Comparison of ENCODE assay signal across 8 cellular contexts in the genomic region with DNA sequence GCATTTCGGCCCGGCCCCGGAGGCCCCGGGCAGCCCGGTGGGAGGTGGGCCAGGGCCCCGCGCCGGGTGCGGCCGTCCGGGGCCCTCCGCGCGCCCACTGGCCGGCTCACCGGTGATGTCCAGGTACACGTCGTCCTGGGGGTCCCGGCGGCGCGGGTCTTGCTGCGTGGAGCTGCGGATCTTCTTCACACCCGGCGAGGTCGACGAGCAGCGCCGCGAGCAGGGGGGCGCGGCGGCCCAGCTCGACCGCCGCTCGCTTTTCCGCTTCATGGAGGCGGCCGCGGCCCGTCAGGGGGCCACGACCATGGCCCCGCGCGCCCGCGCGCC. TPM values are rescaled to one million over a fixed set of nuclear protein-coding genes. Genes with fewer than 3 reads are reported as not detected.
DNase-seq lines count a peak whose midpoint lies in the region; ATAC-seq, FAIRE-seq and TF ChIP-seq lines count a peak whose summit lies in the region.

No MANE protein-coding gene starts in this region.

- H3K27me3 ChIP-seq in astrocyte (ENCODE audit: insufficient read depth, low read length) (no peaks in the 10 kb centered on the region), iPS-20b (ENCODE audit: insufficient read depth, low read length) (peaks cover 24% of the 10 kb centered on the region)
- H3K27me3 ChIP-seq in CD4-positive, alpha-beta memory T cell (ENCODE audit: insufficient read depth, low read length) = peaks cover 8% of the 10 kb centered on the region

- no peaks in the 10 kb centered on the region for H3K27me3 Mint-ChIP-seq in astrocyte (ENCODE audit: low read depth, unreplicated experiment)
- H3K27me3 Mint-ChIP-seq in stimulated activated memory B cell treated with anti-CD40 and anti-IgM and Interleukin-4, amounts not matched to agents 10 μg/mL and 1 μg/mL and 100 μg/mL, for 72 hours = peaks cover 63% of the 10 kb centered on the region
- H3K27me3 Mint-ChIP-seq in CD4-positive, alpha-beta memory T cell = peaks cover 20 to 31% of the 10 kb centered on the region in 2 donors

- H3K9me3 ChIP-seq in HEK293 (ENCODE audit: control insufficient read depth, insufficient read depth, low read depth, low read length) (no peaks in the 10 kb centered on the region), astrocyte (ENCODE audit: insufficient read depth, low read depth, low read length) (no peaks in the 10 kb centered on the region), iPS-20b (ENCODE audit: insufficient read depth, low read depth, low read length) (no peaks in the 10 kb centered on the region)
- H3K9me3 ChIP-seq in CD4-positive, alpha-beta memory T cell (ENCODE audit: control insufficient read depth in 1 of 2, low read length in 2 of 2) = no peaks in the 10 kb centered on the region

- ATAC-seq in stimulated activated memory B cell treated with anti-CD40 and anti-IgM and Interleukin-4, amounts not matched to agents 10 μg/mL and 1 μg/mL and 100 μg/mL, for 72 hours = peak; percentile 40

- FAIRE-seq in astrocyte (lab: Jason Lieb, UNC) = no peak

- H3K27ac ChIP-seq in HEK293 (ENCODE audit: extremely low read depth, low read depth, low read length) (peak overlapping the region; percentile 65; the same call in 1 of the 2 replicates), astrocyte (ENCODE audit: low read depth, low read length) (no peak overlapping the region), iPS-20b (ENCODE audit: low read length) (no peak overlapping the region)
- H3K27ac ChIP-seq in CD4-positive, alpha-beta memory T cell (ENCODE audit: low read depth, low read length) = no peak overlapping the region

- TF ChIP-seq CTCF in HEK293 (tag by site-specific recombination; IDR thresholded peaks at IDR 0.05) = no peak
- no peak for TF ChIP-seq CTCF in astrocyte (IDR thresholded peaks at IDR 0.05; ENCODE audit: insufficient read depth, low read depth, low read length)

- peaks cover 25% of the 10 kb centered on the region for H4K20me1 ChIP-seq in astrocyte (ENCODE audit: insufficient read depth, low read length)

- H3K4me2 ChIP-seq in astrocyte (ENCODE audit: low read length) = peak overlapping the region; percentile 86

- H3K4me1 Mint-ChIP-seq in astrocyte (ENCODE audit: low read depth, unreplicated experiment) = peaks cover 25% of the 10 kb centered on the region
- peaks cover 13% of the 10 kb centered on the region for H3K4me1 Mint-ChIP-seq in stimulated activated memory B cell treated with anti-CD40 and anti-IgM and Interleukin-4, amounts not matched to agents 10 μg/mL and 1 μg/mL and 100 μg/mL, for 72 hours
- peaks cover 4 to 6% (median 6%) of the 10 kb centered on the region in 4 donors for H3K4me1 Mint-ChIP-seq in CD4-positive, alpha-beta memory T cell

- intact Hi-C loops in CD4-positive, alpha-beta memory T cell (cut with micrococcal nuclease) = loop anchor here (2.0 to 10.0 kb wide), 3 partner anchors 36 to 594 kb away; a partner anchor contains a TSS

- H3K79me2 ChIP-seq in astrocyte (ENCODE audit: insufficient read depth, low read length) = peaks cover 16% of the 10 kb centered on the region

- H3K9ac ChIP-seq in astrocyte (ENCODE audit: low read length) (peak overlapping the region; percentile 75), iPS-20b (ENCODE audit: low read depth, low read length) (peak overlapping the region; percentile 49; the same call in 1 of the 2 replicates)

- DNase-seq in astrocyte (ENCODE audit: low read depth) (no peak), NCI-H1048 (lab: John Stamatoyannopoulos, UW) (no peak), islet precursor cell (no peak), NCI-H345 treated with DMSO at 0.1 percent for 48 hours (lab: John Stamatoyannopoulos, UW; ENCODE audit: unreplicated experiment) (no peak)
- no peak for DNase-seq in CD4-positive, alpha-beta memory T cell

- H3K36me3 ChIP-seq in HEK293 (ENCODE audit: control insufficient read depth in 2 of 2, insufficient read depth in 1 of 2, low read length in 2 of 2) = no peaks in the 10 kb centered on the region
- no peaks in the 10 kb centered on the region for H3K36me3 ChIP-seq in astrocyte (ENCODE audit: insufficient read depth, low read length)
- H3K36me3 ChIP-seq in iPS-20b (ENCODE audit: insufficient read depth, low read depth, low read length) = no peaks in the 10 kb centered on the region
- H3K36me3 ChIP-seq in CD4-positive, alpha-beta memory T cell (ENCODE audit: insufficient read depth, low read length) = no peaks in the 10 kb centered on the region

- no peak overlapping the region for H3K27ac Mint-ChIP-seq in astrocyte (ENCODE audit: unreplicated experiment)
- no peak overlapping the region for H3K27ac Mint-ChIP-seq in stimulated activated memory B cell treated with anti-CD40 and anti-IgM and Interleukin-4, amounts not matched to agents 10 μg/mL and 1 μg/mL and 100 μg/mL, for 72 hours
- H3K27ac Mint-ChIP-seq in CD4-positive, alpha-beta memory T cell = no peak overlapping the region

- H3K4me3 Mint-ChIP-seq in astrocyte (ENCODE audit: unreplicated experiment) = peak overlapping the region; percentile 40
- H3K4me3 Mint-ChIP-seq in stimulated activated memory B cell treated with anti-CD40 and anti-IgM and Interleukin-4, amounts not matched to agents 10 μg/mL and 1 μg/mL and 100 μg/mL, for 72 hours = no peak overlapping the region
- no peak overlapping the region for H3K4me3 Mint-ChIP-seq in CD4-positive, alpha-beta memory T cell

- CTCF ChIA-PET in HEK293 (lab: Yijun Ruan, JAX) = interaction anchor here (0.6 to 2.5 kb wide), 6 partner anchors 17 to 293 kb away, joined by 3 to 5 read pairs (median 3); no protein-coding TSS in a partner anchor
- CTCF ChIA-PET in CD4-positive, alpha-beta memory T cell (lab: Charles Lee; ENCODE audit: partially characterized antibody) = interaction anchor here (1.0 kb wide), 1 partner anchor 292 kb away, joined by 3 read pairs; no protein-coding TSS in a partner anchor

- POLR2A ChIA-PET in HEK293 (lab: Yijun Ruan, JAX) = interaction anchor here (0.6 to 1.3 kb wide), 5 partner anchors 10 to 613 kb away, joined by 3 to 8 read pairs (median 3); no protein-coding TSS in a partner anchor
- POLR2A ChIA-PET in CD4-positive, alpha-beta memory T cell (lab: Charles Lee; ENCODE audit: partially characterized antibody) = interaction anchor here (1.8 kb wide), 2 partner anchors 53 to 169 kb away, joined by 5 to 7 read pairs; a partner anchor contains a TSS

- H2AFZ ChIP-seq in astrocyte (ENCODE audit: low read depth, low read length) = peak overlapping the region; percentile 79

- H3K4me1 ChIP-seq in HEK293 (ENCODE audit: control insufficient read depth, insufficient read depth, low read length) = peaks cover 6% of the 10 kb centered on the region
- peaks cover 8% of the 10 kb centered on the region for H3K4me1 ChIP-seq in astrocyte (ENCODE audit: insufficient read depth, low read length)
- H3K4me1 ChIP-seq in iPS-20b (ENCODE audit: insufficient read depth, low read length) = peaks cover 14% of the 10 kb centered on the region
- H3K4me1 ChIP-seq in CD4-positive, alpha-beta memory T cell (ENCODE audit: insufficient read depth, low read length) = peaks cover 9% of the 10 kb centered on the region

- H3K4me3 ChIP-seq in HEK293 (ENCODE audit: low read depth, low read length) (peak overlapping the region; percentile 64), astrocyte (ENCODE audit: insufficient read depth, low read depth, low read length) (peak overlapping the region; percentile 71), iPS-20b (ENCODE audit: low read length) (peak overlapping the region; percentile 71; the same call in 1 of the 2 replicates)
- H3K4me3 ChIP-seq in CD4-positive, alpha-beta memory T cell (ENCODE audit: low read length in 2 of 2) = no peak overlapping the region

- H3K36me3 Mint-ChIP-seq in astrocyte (ENCODE audit: low read depth, unreplicated experiment) = no peaks in the 10 kb centered on the region
- no peaks in the 10 kb centered on the region for H3K36me3 Mint-ChIP-seq in stimulated activated memory B cell treated with anti-CD40 and anti-IgM and Interleukin-4, amounts not matched to agents 10 μg/mL and 1 μg/mL and 100 μg/mL, for 72 hours
- H3K36me3 Mint-ChIP-seq in CD4-positive, alpha-beta memory T cell = no peaks in the 10 kb centered on the region

- no peaks in the 10 kb centered on the region for H3K9me3 Mint-ChIP-seq in astrocyte (ENCODE audit: unreplicated experiment)
- no peaks in the 10 kb centered on the region for H3K9me3 Mint-ChIP-seq in stimulated activated memory B cell treated with anti-CD40 and anti-IgM and Interleukin-4, amounts not matched to agents 10 μg/mL and 1 μg/mL and 100 μg/mL, for 72 hours
- H3K9me3 Mint-ChIP-seq in CD4-positive, alpha-beta memory T cell = peaks cover 0 to 1% (median 0%) of the 10 kb centered on the region in 8 donors

TF ChIP-seq in HEK293, 187 proteins besides CTCF, POLR2A, EP300 and RAD21 (continues in another document):
- TF ChIP-seq TCF7L2 (IDR thresholded peaks at IDR 0.05; ENCODE audit: borderline replicate concordance, low read depth, low read length) (no peak), IKZF3 (tag by site-specific recombination; IDR thresholded peaks at IDR 0.05) (no peak), ZSCAN16 (tag by site-specific recombination; IDR thresholded peaks at IDR 0.05) (no peak)
- TF ChIP-seq, protein P1, sequence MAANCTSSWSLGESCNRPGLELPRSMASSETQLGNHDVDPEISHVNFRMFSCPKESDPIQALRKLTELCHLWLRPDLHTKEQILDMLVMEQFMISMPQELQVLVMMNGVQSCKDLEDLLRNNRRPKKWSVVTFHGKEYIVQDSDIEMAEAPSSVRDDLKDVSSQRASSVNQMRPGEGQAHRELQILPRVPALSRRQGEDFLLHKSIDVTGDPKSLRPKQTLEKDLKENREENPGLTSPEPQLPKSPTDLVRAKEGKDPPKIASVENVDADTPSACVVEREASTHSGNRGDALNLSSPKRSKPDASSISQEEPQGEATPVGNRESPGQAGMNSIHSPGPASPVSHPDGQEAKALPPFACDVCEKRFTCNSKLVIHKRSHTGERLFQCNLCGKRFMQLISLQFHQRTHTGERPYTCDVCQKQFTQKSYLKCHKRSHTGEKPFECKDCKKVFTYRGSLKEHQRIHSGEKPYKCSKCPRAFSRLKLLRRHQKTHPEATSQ (tag by site-specific recombination; IDR thresholded peaks at IDR 0.05) = no peak
- TF ChIP-seq, protein P2, sequence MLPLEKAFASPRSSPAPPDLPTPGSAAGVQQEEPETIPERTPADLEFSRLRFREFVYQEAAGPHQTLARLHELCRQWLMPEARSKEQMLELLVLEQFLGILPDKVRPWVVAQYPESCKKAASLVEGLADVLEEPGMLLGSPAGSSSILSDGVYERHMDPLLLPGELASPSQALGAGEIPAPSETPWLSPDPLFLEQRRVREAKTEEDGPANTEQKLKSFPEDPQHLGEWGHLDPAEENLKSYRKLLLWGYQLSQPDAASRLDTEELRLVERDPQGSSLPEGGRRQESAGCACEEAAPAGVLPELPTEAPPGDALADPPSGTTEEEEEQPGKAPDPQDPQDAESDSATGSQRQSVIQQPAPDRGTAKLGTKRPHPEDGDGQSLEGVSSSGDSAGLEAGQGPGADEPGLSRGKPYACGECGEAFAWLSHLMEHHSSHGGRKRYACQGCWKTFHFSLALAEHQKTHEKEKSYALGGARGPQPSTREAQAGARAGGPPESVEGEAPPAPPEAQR (tag by site-specific recombination; IDR thresholded peaks at IDR 0.05) = no peak

RNA-seq across cellular contexts. Expression of a gene that starts 0.6 kb away (rescaled TPM):
- 21.0 and 22.5 TPM in 2 replicates for total RNA-seq in astrocyte
- 10 to 100 TPM; 15.8 to 17.1 TPM for total RNA-seq in CD4-positive, alpha-beta memory T cell
- 10 to 100 TPM; 10.6 to 10.7 TPM for polyA plus RNA-seq in CD4-positive, alpha-beta memory T cell

RNA-seq across cellular contexts. Expression of a gene that starts 36.0 kb away (rescaled TPM):
- total RNA-seq in astrocyte = 12.2 and 12.6 TPM in 2 replicates
- 10 to 100 TPM; 11.5 to 12.4 TPM for total RNA-seq in CD4-positive, alpha-beta memory T cell
- polyA plus RNA-seq in CD4-positive, alpha-beta memory T cell = 10 to 100 TPM; 10.7 to 13.8 TPM

Comparison
In these comparisons a context has a peak if more than half of its experiments do, and no peak if none do; other contexts are left out.
1. H3K4me3 ChIP-seq: peak in HEK293 (single experiment), astrocyte (single experiment) and iPS-20b (single experiment); none in CD4-positive, alpha-beta memory T cell (0 of 2).